Comparison of ENCODE assay signal across 1 cellular context in the genomic region with DNA sequence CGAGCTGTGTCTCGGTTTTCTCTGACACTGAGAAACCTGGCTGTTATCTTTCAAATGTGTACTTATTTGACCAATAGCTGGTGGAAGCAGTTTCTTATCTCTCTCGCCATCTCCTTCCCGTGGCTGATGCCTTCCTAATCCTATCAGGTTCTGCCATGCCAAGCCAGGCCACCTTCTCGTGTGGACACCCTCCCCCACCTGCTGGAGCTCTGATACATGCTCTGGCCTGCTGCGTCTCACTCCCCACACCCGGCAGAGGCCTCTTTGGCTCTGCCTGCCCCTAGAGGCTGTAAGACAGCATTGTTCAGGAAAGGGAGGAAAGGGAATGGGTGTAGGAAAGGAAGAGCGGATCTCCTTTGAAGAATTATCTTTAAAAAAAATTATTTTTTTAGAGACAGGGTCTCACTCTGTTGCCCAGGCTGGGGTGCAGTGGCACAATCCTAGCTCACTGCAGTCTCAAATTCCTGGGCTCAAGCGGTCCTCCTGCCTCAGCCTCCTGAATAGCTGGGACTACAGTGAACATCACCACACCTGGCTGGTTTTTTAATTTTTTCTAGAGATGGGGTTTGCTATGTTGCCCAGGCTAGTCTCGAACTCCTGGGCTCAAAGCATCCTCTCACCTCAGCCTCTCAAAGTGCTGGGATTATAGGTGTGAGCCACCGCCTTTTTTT.
TF ChIP-seq lines count a peak whose summit lies in the region.

No MANE protein-coding gene starts in this region.

TF ChIP-seq in GM12878, 131 proteins besides CTCF, POLR2A, EP300 and RAD21:
- no peak for TF ChIP-seq SMAD1 (IDR thresholded peaks at IDR 0.05; ENCODE audit: low read depth, partially characterized antibody)
- no peak for TF ChIP-seq TAF1 (IDR thresholded peaks at IDR 0.05; ENCODE audit: borderline replicate concordance, low read depth, low read length)
- TF ChIP-seq TCF3 (IDR thresholded peaks at IDR 0.05; ENCODE audit: borderline replicate concordance, insufficient read depth, low read depth, low read length) = no peak
- no peak for TF ChIP-seq ZNF592 (IDR thresholded peaks at IDR 0.05)
- 0 out of 4 replicates have a peak, but pooled peaks of 1 of the 2 experiments have one; percentile 42 for TF ChIP-seq IKZF2 (IDR thresholded peaks at IDR 0.05)
- TF ChIP-seq IKZF1 (conservative IDR thresholded peaks at IDR 0.05) = 0 out of 2 replicates have a peak, but pooled peaks have one; percentile 14
TF ChIP-seq in GM12878: peak in this region for 2.
